Comparison of ENCODE assay signal across 18 cellular contexts in the genomic region with DNA sequence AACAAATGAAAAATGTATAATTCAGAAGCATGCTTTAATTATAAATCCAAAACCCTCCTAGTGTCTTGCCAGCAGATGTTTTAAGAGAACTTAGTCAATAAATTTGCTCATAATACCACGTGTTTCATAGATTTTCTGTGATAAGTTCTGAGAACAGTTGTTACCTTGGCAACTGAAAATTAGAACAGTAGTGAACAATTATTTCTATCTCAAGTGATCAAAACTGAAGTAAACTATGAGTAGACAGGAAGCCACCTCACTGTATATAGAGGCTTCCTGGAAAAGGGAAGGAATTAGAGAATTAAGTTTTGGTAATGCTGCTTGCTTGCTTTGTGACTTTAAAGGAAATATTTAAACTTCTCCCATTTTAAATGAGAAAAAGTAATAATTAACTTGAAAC.
DNase-seq lines count a peak whose midpoint lies in the region; ATAC-seq and TF ChIP-seq lines count a peak whose summit lies in the region.
"Had no signal": no experiment of that assay in that cellular context is flagged by ENCODE, and none has a peak within 500 bp of the region (broad histone marks: within the 10 kb centered on the region; RNA-seq: fewer than 3 reads in every experiment).

No MANE protein-coding gene starts in this region.

- peaks cover 13% of the 10 kb centered on the region for H3K9me3 Mint-ChIP-seq in activated naive CD8-positive, alpha-beta T cell treated with anti-CD3 and anti-CD28 coated beads, Interleukin-2, amount 50 U/mL, for 24 hours
- H3K9me3 Mint-ChIP-seq: H9 had no signal

- H3K27ac Mint-ChIP-seq in activated naive CD8-positive, alpha-beta T cell treated with anti-CD3 and anti-CD28 coated beads, Interleukin-2, amount 50 U/mL, for 24 hours = no peak overlapping the region
- H3K27ac Mint-ChIP-seq: CD14-positive monocyte; CD4-positive, alpha-beta memory T cell; H9 had no signal

- no peak for ATAC-seq in activated naive CD8-positive, alpha-beta T cell treated with anti-CD3 and anti-CD28 coated beads, Interleukin-2, amount 50 U/mL, for 24 hours

- H3K36me3 ChIP-seq in ACC112 (ENCODE audit: insufficient read depth, low read length) (no peaks in the 10 kb centered on the region), OCI-LY1 (ENCODE audit: insufficient read depth, low read length) (no peaks in the 10 kb centered on the region)
- H3K36me3 ChIP-seq: BLaER1 had no signal

- 0 out of 2 replicates have a peak, but pooled peaks cover 6% of the 10 kb centered on the region for H3F3A ChIP-seq in OCI-LY1 (ENCODE audit: insufficient read depth, low read length)

- no peaks in the 10 kb centered on the region for H3K4me1 Mint-ChIP-seq in activated naive CD8-positive, alpha-beta T cell treated with anti-CD3 and anti-CD28 coated beads, Interleukin-2, amount 50 U/mL, for 24 hours
- H3K4me1 Mint-ChIP-seq: CD14-positive monocyte; CD4-positive, alpha-beta memory T cell had no signal

- H3K4me3 ChIP-seq in ACC112 (ENCODE audit: low read depth, low read length) (no peak overlapping the region), OCI-LY1 (ENCODE audit: low read depth, low read length, poor library complexity, severe bottlenecking) (no peak overlapping the region)
- H3K4me3 ChIP-seq: BLaER1 had no signal

- no peak overlapping the region for H3K27ac ChIP-seq in ACC112 (ENCODE audit: low read depth, low read length)
- peak overlapping the region; percentile 5 for H3K27ac ChIP-seq in OCI-LY1 (ENCODE audit: low read depth, low read length, poor library complexity, severe bottlenecking)
- H3K27ac ChIP-seq: BLaER1 had no signal

- no peaks in the 10 kb centered on the region for H3K79me2 ChIP-seq in ACC112 (ENCODE audit: control insufficient read depth, insufficient read depth, low read length, unreplicated experiment)
- no peaks in the 10 kb centered on the region for H3K79me2 ChIP-seq in OCI-LY1 (ENCODE audit: insufficient read depth, low read length)

- H3K27me3 ChIP-seq in ACC112 (ENCODE audit: insufficient read depth, low read length) = no peaks in the 10 kb centered on the region
- H3K27me3 ChIP-seq in OCI-LY1 (ENCODE audit: insufficient read depth, low read length) = no peaks in the 10 kb centered on the region
- H3K27me3 ChIP-seq: BLaER1 had no signal

- DNase-seq in ELR (ENCODE audit: low read depth) = peak; percentile 10
- DNase-seq in dermis blood vessel endothelial cell = peak; percentile 45
- no peak for DNase-seq in activated naive CD4-positive, alpha-beta T cell (lab: John Stamatoyannopoulos, UW)
- no peak for DNase-seq in activated naive CD8-positive, alpha-beta T cell treated with anti-CD3 and anti-CD28 coated beads, Interleukin-2, amount 50 U/mL, for 24 hours
- no peak for DNase-seq in T-helper 1 cell
- no peak for DNase-seq in stimulated activated naive CD4-positive, alpha-beta T cell (lab: John Stamatoyannopoulos, UW)
- DNase-seq: ACHN; AML-193; CD4-positive, alpha-beta memory T cell; DMS53; DND-41; EL; H9; KG1 had no signal

- H4K20me1 ChIP-seq in OCI-LY1 (ENCODE audit: insufficient read depth, low read length) = no peaks in the 10 kb centered on the region
- H4K20me1 ChIP-seq: BLaER1 had no signal

- H2AFZ ChIP-seq in ACC112 (ENCODE audit: low read length, unreplicated experiment) (peak overlapping the region; percentile 69), OCI-LY1 (ENCODE audit: low read length) (peak overlapping the region; percentile 58)

- no peak overlapping the region for H3K4me3 Mint-ChIP-seq in activated naive CD8-positive, alpha-beta T cell treated with anti-CD3 and anti-CD28 coated beads, Interleukin-2, amount 50 U/mL, for 24 hours
- H3K4me3 Mint-ChIP-seq: CD14-positive monocyte; CD4-positive, alpha-beta memory T cell; H9 had no signal

- no peaks in the 10 kb centered on the region for H3K9me2 ChIP-seq in OCI-LY1 (ENCODE audit: low read depth, low read length)

- H3K9me3 ChIP-seq in OCI-LY1 (ENCODE audit: low read length) = no peaks in the 10 kb centered on the region
- H3K9me3 ChIP-seq: BLaER1 had no signal

- no peaks in the 10 kb centered on the region for H3K27me3 Mint-ChIP-seq in activated naive CD8-positive, alpha-beta T cell treated with anti-CD3 and anti-CD28 coated beads, Interleukin-2, amount 50 U/mL, for 24 hours
- H3K27me3 Mint-ChIP-seq: CD4-positive, alpha-beta memory T cell had no signal

- H3K4me1 ChIP-seq in ACC112 (ENCODE audit: control insufficient read depth, insufficient read depth, low read length, unreplicated experiment) (peaks cover 7% of the 10 kb centered on the region), OCI-LY1 (ENCODE audit: insufficient read depth, low read length, severe bottlenecking) (peaks cover 59% of the 10 kb centered on the region)

- H3K9ac ChIP-seq in OCI-LY1 (ENCODE audit: low read length) = 0 out of 2 replicates have a peak overlapping the region, but pooled peaks have one; percentile 35
- H3K9ac ChIP-seq: BLaER1 had no signal

- no peak for TF ChIP-seq CTCF in OCI-LY1 (IDR thresholded peaks at IDR 0.05; ENCODE audit: low read length)

- no peaks in the 10 kb centered on the region for H3K36me3 Mint-ChIP-seq in activated naive CD8-positive, alpha-beta T cell treated with anti-CD3 and anti-CD28 coated beads, Interleukin-2, amount 50 U/mL, for 24 hours (ENCODE audit: low read depth)
- H3K36me3 Mint-ChIP-seq: CD14-positive monocyte; CD4-positive, alpha-beta memory T cell had no signal

- no peak overlapping the region for H3K4me2 ChIP-seq in OCI-LY1 (ENCODE audit: low read length)
- H3K4me2 ChIP-seq: BLaER1 had no signal

Comparison
In these comparisons a context has a peak if more than half of its experiments do, and no peak if none do; other contexts are left out.
1. DNase-seq: peak in ELR (single experiment) and dermis blood vessel endothelial cell (single experiment); none in activated naive CD4-positive, alpha-beta T cell (0 of 4), activated naive CD8-positive, alpha-beta T cell treated with anti-CD3 and anti-CD28 coated beads, Interleukin-2, amount 50 U/mL, for 24 hours (single experiment), T-helper 1 cell (0 of 5) and stimulated activated naive CD4-positive, alpha-beta T cell (0 of 6).